In genomic region chrX:155215443-155216178, GRCh38 we compare ENCODE assay signal across 8 cellular contexts. TPM values are rescaled to one million over a fixed set of nuclear protein-coding genes. Genes with fewer than 3 reads are reported as not detected.
DNase-seq lines count a peak whose midpoint lies in the region; ATAC-seq, FAIRE-seq and TF ChIP-seq lines count a peak whose summit lies in the region.

No MANE protein-coding gene starts in this region.

- H4K8ac ChIP-seq in H1 (ENCODE audit: extremely low read depth, insufficient read depth, low read length): peak overlapping the region; percentile 74

- H3K27me3 ChIP-seq in NT2/D1 (ENCODE audit: insufficient read depth, insufficient read length) (no peaks in the 10 kb centered on the region), H1 (replicated peaks in 1 of 4; ENCODE audit: control insufficient read depth in 3 of 4, extremely low read depth in 1 of 4, insufficient read depth in 3 of 4, low read length in 3 of 4) (peaks cover 0 to 2% (median 0%) of the 10 kb centered on the region in 4 experiments; a peak in 3 of 7 replicates)

- no peak overlapping the region for H3K14ac ChIP-seq in H1 (ENCODE audit: insufficient read length)

- H4K91ac ChIP-seq in H1 (replicated peaks; ENCODE audit: insufficient read length, low read length): no peak overlapping the region

- H3K23ac ChIP-seq in H1 (ENCODE audit: insufficient read length): no peak overlapping the region

- H3K27me3 Mint-ChIP-seq in natural killer cell (ENCODE audit: low read depth in 2 of 2): no peaks in the 10 kb centered on the region

- H3K4me2 ChIP-seq in H1 (ENCODE audit: insufficient read depth in 1 of 2, low read depth in 2 of 2, low read length in 2 of 2): peak overlapping the region; percentile 84 to 85

- no peak overlapping the region for H2AK5ac ChIP-seq in H1 (ENCODE audit: low read depth, low read length)

- H4K20me1 ChIP-seq in H1 (replicated peaks in 1 of 2; ENCODE audit: control insufficient read depth in 1 of 2, insufficient read depth in 2 of 2, low read length in 2 of 2): peaks cover 0 to 3% of the 10 kb centered on the region in 2 experiments

- ATAC-seq in natural killer cell: peak; percentile 11 to 25 (median 19)

- H2BK15ac ChIP-seq in H1 (ENCODE audit: low read length): no peak overlapping the region

- no peaks in the 10 kb centered on the region for H3K36me3 Mint-ChIP-seq in natural killer cell

- TF ChIP-seq RAD21 in H1 (IDR thresholded peaks at IDR 0.05 in 1 of 2, conservative IDR thresholded peaks at IDR 0.05 in 1 of 2; ENCODE audit: low read depth in 2 of 2, low read length in 2 of 2): no peak

- H2BK20ac ChIP-seq in H1 (ENCODE audit: low read length): no peak overlapping the region

- H3K23me2 ChIP-seq in H1 (ENCODE audit: low read depth, low read length): peaks cover 3% of the 10 kb centered on the region; the same call in 1 of the 2 replicates

- TF ChIP-seq EP300 in H1 (IDR thresholded peaks at IDR 0.05; ENCODE audit: borderline replicate concordance in 1 of 2, low read depth in 2 of 2, low read length in 2 of 2): no peak

- WGBS in H1 (ENCODE audit: extremely low coverage in 1 of 2, insufficient coverage in 1 of 2, insufficient read length in 1 of 2, insufficient replicate concordance in 2 of 2, low coverage in 1 of 2, low lambda C conversion rate in 2 of 2, missing lambda C conversion rate in 1 of 2), 2 experiments: 52% methylated on average over 11 of the region's 15 CpGs; no CpG with 5 or more reads in 1 of the 2 experiments

- H3K4me1 ChIP-seq in HEK293 (ENCODE audit: control insufficient read depth, insufficient read depth, low read length) (0 out of 2 replicates have a peak, but pooled peaks cover 3% of the 10 kb centered on the region), NT2/D1 (ENCODE audit: insufficient read depth, insufficient read length) (no peaks in the 10 kb centered on the region), H1 (replicated peaks in 1 of 4; ENCODE audit: control insufficient read depth in 3 of 4, insufficient read depth in 4 of 4, low read length in 3 of 4) (no peaks in the 10 kb centered on the region; a peak in 2 of 7 replicates)

- POLR2A ChIA-PET in HEK293 (lab: Yijun Ruan, JAX) (interaction anchor here (0.6 to 1.7 kb wide), 4 partner anchors 20 to 460 kb away, joined by 3 to 4 read pairs (median 3); no protein-coding TSS in a partner anchor), H1 (lab: Charles Lee; ENCODE audit: partially characterized antibody) (interaction anchor here (0.7 kb wide), 1 partner anchor 28 kb away, joined by 5 read pairs; no protein-coding TSS in a partner anchor)

- no peak overlapping the region for H3K4ac ChIP-seq in H1 (replicated peaks; ENCODE audit: insufficient read length, low read depth, low read length)

- no peak overlapping the region for H2BK12ac ChIP-seq in H1 (ENCODE audit: low read depth, low read length)

- H3K4me1 Mint-ChIP-seq in natural killer cell: peaks cover 22 to 29% of the 10 kb centered on the region in 2 donors

- peak overlapping the region; percentile 88 to 95 for H3K27ac Mint-ChIP-seq in natural killer cell

- H3K18ac ChIP-seq in H1 (ENCODE audit: extremely low read depth, low read length): no peak overlapping the region; the same call in 1 of the 2 replicates

- no peak for TF ChIP-seq POLR2A in H1 (IDR thresholded peaks at IDR 0.05; ENCODE audit: control extremely low read depth in 1 of 2, low read depth in 2 of 2, low read length in 2 of 2)

- peak overlapping the region; percentile 97 for H3K4me3 Mint-ChIP-seq in natural killer cell

- H2AFZ ChIP-seq in H1 (ENCODE audit: low read length): peak overlapping the region; percentile 90; the same call in 1 of the 2 replicates

- no peak for FAIRE-seq in H1 (lab: Jason Lieb, UNC)

- H3K9me3 Mint-ChIP-seq in natural killer cell: no peaks in the 10 kb centered on the region

- DNase-seq in DMS53 treated with DMSO at 0.1 percent for 48 hours (lab: John Stamatoyannopoulos, UW; ENCODE audit: unreplicated experiment): peak; percentile 22
- DNase-seq in DMS53 (lab: John Stamatoyannopoulos, UW): no peak
- no peak for DNase-seq in NT2/D1 (ENCODE audit: low read depth, low spot score)
- DNase-seq in H1 (ENCODE audit: low read depth in 1 of 2, low spot score in 2 of 2): no peak
- DNase-seq in natural killer cell: no peak
- DNase-seq in hepatic stellate cell (ENCODE audit: low spot score): no peak
- no peak for DNase-seq in mucosa of gallbladder (ENCODE audit: low spot score)

- no peak overlapping the region for H4K5ac ChIP-seq in H1 (ENCODE audit: insufficient read length, low read depth, low read length)

- H3K4me3 ChIP-seq in HEK293 (ENCODE audit: low read depth, low read length) (peak overlapping the region; percentile 53), NT2/D1 (ENCODE audit: insufficient read length, low read depth) (peak overlapping the region; percentile 42), H1 (ENCODE audit: extremely low read depth in 1 of 4, insufficient read depth in 2 of 4, low read depth in 3 of 4, low read length in 4 of 4) (peak overlapping the region; percentile 49 to 95 (median 54))

- H3K27ac ChIP-seq in HEK293 (ENCODE audit: extremely low read depth, low read depth, low read length): peak overlapping the region; percentile 35; the same call in 1 of the 2 replicates
- no peak overlapping the region for H3K27ac ChIP-seq in H1 (ENCODE audit: low read depth, low read length)

- H3K36me3 ChIP-seq in HEK293 (ENCODE audit: control insufficient read depth in 2 of 2, insufficient read depth in 1 of 2, low read length in 2 of 2) (peaks cover 4 to 7% of the 10 kb centered on the region in 2 experiments; a peak in 2 of 3 replicates), NT2/D1 (ENCODE audit: insufficient read depth, insufficient read length, low read length) (peaks cover 6% of the 10 kb centered on the region), H1 (ENCODE audit: control insufficient read depth in 2 of 4, insufficient read depth in 4 of 4, low read length in 3 of 4) (peaks cover 0 to 5% (median 1%) of the 10 kb centered on the region in 4 experiments; a peak in 2 of 8 replicates)

- H3K9ac ChIP-seq in NT2/D1 (ENCODE audit: insufficient read length, low read depth) (peak overlapping the region; percentile 64), H1 (replicated peaks in 1 of 4; ENCODE audit: extremely low read depth in 1 of 4, low read depth in 3 of 4, low read length in 3 of 4) (peak overlapping the region in 3 of 4 experiments; percentile 44 to 72 (median 63); a peak in 6 of 7 replicates)

- H3K79me1 ChIP-seq in H1 (ENCODE audit: low read depth, low read length): no peaks in the 10 kb centered on the region

- no peak overlapping the region for H2BK5ac ChIP-seq in H1 (ENCODE audit: low read depth, low read length)

- intact Hi-C loops in natural killer cell (cut with micrococcal nuclease): no loop called here

- H3K9me3 ChIP-seq in HEK293 (ENCODE audit: control insufficient read depth, insufficient read depth, low read depth, low read length) (no peaks in the 10 kb centered on the region), NT2/D1 (ENCODE audit: insufficient read depth, low read length) (no peaks in the 10 kb centered on the region), H1 (ENCODE audit: insufficient read depth in 2 of 2, low read depth in 1 of 2, low read length in 1 of 2) (no peaks in the 10 kb centered on the region)

- H3K56ac ChIP-seq in H1 (replicated peaks; ENCODE audit: insufficient read length, low read depth, low read length): no peak overlapping the region

- no peak overlapping the region for H2BK120ac ChIP-seq in H1 (replicated peaks; ENCODE audit: low read depth, low read length)

- peaks cover 0 to 34% of the 10 kb centered on the region in 2 experiments; a peak in 3 of 4 replicates for H3K79me2 ChIP-seq in H1 (ENCODE audit: control insufficient read depth in 1 of 2, insufficient read depth in 2 of 2, low read length in 2 of 2)

- TF ChIP-seq CTCF in HEK293 (tag by site-specific recombination; IDR thresholded peaks at IDR 0.05) (no peak; the same call in 1 of the 2 replicates), H1 (IDR thresholded peaks at IDR 0.05; ENCODE audit: control extremely low read depth in 1 of 3, insufficient read depth in 1 of 3, low read depth in 1 of 3, low read length in 3 of 3) (no peak), natural killer cell (IDR thresholded peaks at IDR 0.05) (no peak)

- CTCF ChIA-PET in HEK293 (lab: Yijun Ruan, JAX): interaction anchor here (0.6 to 1.4 kb wide), 2 partner anchors 11 to 247 kb away, joined by 3 to 6 read pairs; no protein-coding TSS in a partner anchor
- CTCF ChIA-PET in H1 (lab: Charles Lee; ENCODE audit: partially characterized antibody): no interaction called here

TF ChIP-seq in H1, 55 proteins besides CTCF, POLR2A, EP300 and RAD21 (continues in another document):
- TF ChIP-seq CBX5 (IDR thresholded peaks at IDR 0.05; ENCODE audit: low read depth, low read length) (no peak), EGR1 (IDR thresholded peaks at IDR 0.05; ENCODE audit: borderline replicate concordance, low read depth, low read length) (no peak), BRCA1 (IDR thresholded peaks at IDR 0.05; ENCODE audit: low read depth, low read length) (no peak), JUND (IDR thresholded peaks at IDR 0.05; ENCODE audit: low read length) (no peak)

RNA-seq across cellular contexts. Expression of gene VBP1, which starts 0.6 kb away (rescaled TPM):
- 56.0 and 59.7 TPM in 2 replicates for total RNA-seq in H1 (2021; fragmentation: NEBNext Ultra II Directional; extraction: Animal tissue kit (Norgen Biotek cat#: 25700))
- 10.0 and 21.6 TPM in 2 replicates for polyA plus RNA-seq in H1 (2011; rRNA removed)
- polyA plus RNA-seq in H1 (2011; cell fraction: cytosol; rRNA removed): 41.7 TPM
- 6.5 TPM for polyA plus RNA-seq in H1 (2011; cell fraction: nucleus; rRNA removed)
- 30.7 to 49.3 TPM (median 35.8 TPM) in 4 replicates for polyA plus RNA-seq in H1 (2012, experiment 1 of 2)
- polyA plus RNA-seq in H1 (2012, experiment 2 of 2): 9.1 TPM
- 33.2 TPM for polyA plus RNA-seq in H1 (2013, experiment 1 of 2)
- 33.0 TPM for polyA plus RNA-seq in H1 (2013, experiment 2 of 2)
- polyA minus RNA-seq in H1 (2011; rRNA and poly(A)+ RNA removed): 17.6 and 32.0 TPM in 2 replicates
- 10.1 TPM for polyA minus RNA-seq in H1 (2011; cell fraction: cytosol; rRNA and poly(A)+ RNA removed)
- 9.7 TPM for polyA minus RNA-seq in H1 (2011; cell fraction: nucleus; rRNA and poly(A)+ RNA removed)
- total RNA-seq in natural killer cell (10 to 100 TPM; 18.7 to 24.6 (median 19.9) TPM), mucosa of gallbladder (36.9 TPM)

RNA-seq across cellular contexts. Expression of gene RAB39B, which starts 48.7 kb away (rescaled TPM):
- 8.8 and 9.3 TPM in 2 replicates for total RNA-seq in H1 (2021; fragmentation: NEBNext Ultra II Directional; extraction: Animal tissue kit (Norgen Biotek cat#: 25700))
- polyA plus RNA-seq in H1 (2011; rRNA removed): 3.0 and 3.1 TPM in 2 replicates
- 4.1 TPM for polyA plus RNA-seq in H1 (2011; cell fraction: cytosol; rRNA removed)
- polyA plus RNA-seq in H1 (2011; cell fraction: nucleus; rRNA removed): 7.1 TPM
- 5.2 to 7.6 TPM (median 6.4 TPM) in 4 replicates for polyA plus RNA-seq in H1 (2012, experiment 1 of 2)
- polyA plus RNA-seq in H1 (2012, experiment 2 of 2): 2.0 TPM
- 6.5 TPM for polyA plus RNA-seq in H1 (2013, experiment 1 of 2)
- 6.2 TPM for polyA plus RNA-seq in H1 (2013, experiment 2 of 2)
- 4.1 and 4.7 TPM in 2 replicates for polyA minus RNA-seq in H1 (2011; rRNA and poly(A)+ RNA removed)
- 4.3 TPM for polyA minus RNA-seq in H1 (2011; cell fraction: cytosol; rRNA and poly(A)+ RNA removed)
- 9.1 TPM for polyA minus RNA-seq in H1 (2011; cell fraction: nucleus; rRNA and poly(A)+ RNA removed)
- 1 to 10 TPM; 4.7 to 6.6 (median 6.3) TPM for total RNA-seq in natural killer cell
- total RNA-seq in mucosa of gallbladder: 1.2 TPM
